23 cellular contexts compared by ENCODE assay signal in genomic region chr9:108168451-108168850, GRCh38.
DNase-seq lines count a peak whose midpoint lies in the region; ATAC-seq, FAIRE-seq and TF ChIP-seq lines count a peak whose summit lies in the region.
"Had no signal": no experiment of that assay in that cellular context is flagged by ENCODE, and none has a peak within 500 bp of the region (broad histone marks: within the 10 kb centered on the region; RNA-seq: fewer than 3 reads in every experiment).

No MANE protein-coding gene starts in this region.

- DNase-seq in AG08395 (ENCODE audit: low spot score) (peak; percentile 94), HFFc6 (peak; percentile 2), astrocyte of the hippocampus (ENCODE audit: low read depth, low spot score) (peak; percentile 79), glomerular visceral epithelial cell (ENCODE audit: extremely low spot score) (peak; percentile 45), GM19239 (ENCODE audit: insufficient read length, low spot score) (no peak), NCI-H524 (lab: John Stamatoyannopoulos, UW) (no peak)
- no peak for DNase-seq in stimulated activated CD4-positive, alpha-beta T cell treated with anti-CD3 and anti-CD28 coated beads, Interleukin-2, amount 100 ng/mL, for 24 hours
- DNase-seq: activated CD4-positive, CD25-positive, alpha-beta regulatory T cell treated with anti-CD3 and anti-CD28 coated beads, Interleukin-2, amount 50 U/mL, for 72 hours; CD4-positive, alpha-beta memory T cell; DMS79; mesendoderm; MM.1S; NCI-H1930; NCI-H510A treated with DMSO at 0.1 percent for 48 hours; SJCRH30; stimulated activated CD4-positive, alpha-beta T cell treated with anti-CD3 and anti-CD28 coated beads, Interleukin-12 subunit alpha, Interleukin-12 subunit beta, amount 100 ng/mL, for 4 hours; stimulated activated naive CD4-positive, alpha-beta T cell; transverse colon had no signal

- H3K27me3 Mint-ChIP-seq in HFFc6 (ENCODE audit: insufficient read depth): no peaks in the 10 kb centered on the region
- H3K27me3 Mint-ChIP-seq: CD4-positive, alpha-beta memory T cell had no signal

- peaks cover 11% of the 10 kb centered on the region for H3K9me3 Mint-ChIP-seq in HFFc6

- no peak overlapping the region for H3K4me3 Mint-ChIP-seq in HFFc6
- H3K4me3 Mint-ChIP-seq: CD4-positive, alpha-beta memory T cell; neural crest cell; T-helper 2 cell treated with Interferon-gamma antibody and Interleukin-4, amounts not matched to agents 5 μg/mL and 100 μg/mL, for 36 hours had no signal

- H3K36me3 Mint-ChIP-seq in HFFc6 (ENCODE audit: low read depth): no peaks in the 10 kb centered on the region
- H3K36me3 Mint-ChIP-seq: CD4-positive, alpha-beta memory T cell had no signal

- no peak for ATAC-seq in GM19397 (IDR thresholded peaks at IDR 0.05; ENCODE audit: unreplicated experiment)

- no peak overlapping the region for H3K27ac Mint-ChIP-seq in HFFc6
- H3K27ac Mint-ChIP-seq: CD4-positive, alpha-beta memory T cell; T-helper 2 cell treated with Interferon-gamma antibody and Interleukin-4, amounts not matched to agents 5 μg/mL and 100 μg/mL, for 36 hours had no signal

- no peak for FAIRE-seq in GM19239 (lab: Jason Lieb, UNC)
- FAIRE-seq: A204.1, islet of Langerhans had no signal

- no peaks in the 10 kb centered on the region for H3K4me1 Mint-ChIP-seq in HFFc6 (ENCODE audit: low read depth)
- H3K4me1 Mint-ChIP-seq: CD4-positive, alpha-beta memory T cell had no signal

- TF ChIP-seq CTCF in HFFc6 (IDR thresholded peaks at IDR 0.05): no peak

Comparison
In these comparisons a context has a peak if more than half of its experiments do, and no peak if none do; other contexts are left out.
1. DNase-seq: peak in AG08395 (single experiment), HFFc6 (single experiment), astrocyte of the hippocampus (single experiment) and glomerular visceral epithelial cell (single experiment); none in GM19239 (single experiment), stimulated activated CD4-positive, alpha-beta T cell treated with anti-CD3 and anti-CD28 coated beads, Interleukin-2, amount 100 ng/mL, for 24 hours (0 of 2) and NCI-H524 (0 of 2).